Comparison of ENCODE assay signal across 8 cellular contexts in the genomic region with DNA sequence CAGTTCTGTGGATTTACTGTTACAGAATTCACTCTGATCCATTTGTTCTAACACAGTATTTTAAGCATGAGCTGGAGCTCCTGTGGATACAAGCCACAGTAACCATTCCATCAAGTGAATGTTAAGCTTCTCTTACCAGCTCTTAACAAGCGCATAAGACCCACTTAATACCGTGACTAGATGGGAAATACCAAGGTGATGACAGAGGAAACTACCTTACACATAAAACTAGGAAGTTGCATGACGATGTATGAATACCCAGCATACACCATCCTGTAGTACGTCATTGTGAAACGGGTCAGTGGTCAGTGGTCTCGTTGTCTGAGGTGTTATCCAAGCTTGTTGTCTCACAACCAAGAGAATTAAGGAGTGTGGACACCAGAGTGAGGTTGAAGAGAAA. TPM values are rescaled to one million over a fixed set of nuclear protein-coding genes. Genes with fewer than 3 reads are reported as not detected.
DNase-seq lines count a peak whose midpoint lies in the region; ATAC-seq and TF ChIP-seq lines count a peak whose summit lies in the region.
"Had no signal": no experiment of that assay in that cellular context is flagged by ENCODE, and none has a peak within 500 bp of the region (broad histone marks: within the 10 kb centered on the region; RNA-seq: fewer than 3 reads in every experiment).

No MANE protein-coding gene starts in this region.

- H3K4me3 ChIP-seq in lower leg skin (ENCODE audit: low read depth, poor library complexity, severe bottlenecking): no peak overlapping the region

- ATAC-seq in GM18909 (IDR thresholded peaks at IDR 0.05; ENCODE audit: poor library complexity, unreplicated experiment) (peak; percentile 43), HG02642 (IDR thresholded peaks at IDR 0.05; ENCODE audit: poor library complexity, unreplicated experiment) (peak; percentile 27), activated B cell treated with CpG ODN at 0.5 μM for 24 hours (ENCODE audit: low read depth) (peak; percentile 10), omental fat pad (ENCODE audit: low FRiP score) (no peak)

- H3K4me3 Mint-ChIP-seq in activated B cell treated with CpG ODN at 0.5 μM for 24 hours: peak overlapping the region; percentile 11
- H3K4me3 Mint-ChIP-seq in progenitor cell of endocrine pancreas (ENCODE audit: low read depth): no peak overlapping the region

- POLR2A ChIA-PET in activated B cell treated with CpG ODN at 0.5 μM for 24 hours (lab: Charles Lee): interaction anchor here (0.6 to 5.1 kb wide), 4 partner anchors 11 to 214 kb away, joined by 3 to 131 read pairs (median 4); partner anchors contain the start of gene GPR65

- no peak for TF ChIP-seq POLR2A in lower leg skin (IDR thresholded peaks at IDR 0.05)

- WGBS in lower leg skin, 2 donors: 91 to 92% methylated on average over 6 of the region's 6 CpGs

- peaks cover 2% of the 10 kb centered on the region for H3K9me3 Mint-ChIP-seq in activated B cell treated with CpG ODN at 0.5 μM for 24 hours
- peaks cover 7% of the 10 kb centered on the region for H3K9me3 Mint-ChIP-seq in progenitor cell of endocrine pancreas (ENCODE audit: low read depth)

- peaks cover 4% of the 10 kb centered on the region for H3K36me3 Mint-ChIP-seq in activated B cell treated with CpG ODN at 0.5 μM for 24 hours (ENCODE audit: low read depth)
- H3K36me3 Mint-ChIP-seq in progenitor cell of endocrine pancreas (ENCODE audit: insufficient read depth): no peaks in the 10 kb centered on the region
- H3K36me3 Mint-ChIP-seq: brain had no signal

- H3K27ac Mint-ChIP-seq in activated B cell treated with CpG ODN at 0.5 μM for 24 hours (peak overlapping the region; percentile 99), progenitor cell of endocrine pancreas (peak overlapping the region; percentile 97)

- TF ChIP-seq CTCF in activated B cell treated with CpG ODN at 0.5 μM for 24 hours (IDR thresholded peaks at IDR 0.05): no peak
- no peak for TF ChIP-seq CTCF in progenitor cell of endocrine pancreas (IDR thresholded peaks at IDR 0.05; ENCODE audit: unreplicated experiment)
- TF ChIP-seq CTCF in lower leg skin (IDR thresholded peaks at IDR 0.05): no peak
- TF ChIP-seq CTCF in omental fat pad (IDR thresholded peaks at IDR 0.05): no peak

- H3K4me1 Mint-ChIP-seq in activated B cell treated with CpG ODN at 0.5 μM for 24 hours (peaks cover 53% of the 10 kb centered on the region), progenitor cell of endocrine pancreas (ENCODE audit: low read depth) (peaks cover 30% of the 10 kb centered on the region)

- CTCF ChIA-PET in activated B cell treated with CpG ODN at 0.5 μM for 24 hours (lab: Charles Lee): interaction anchor here (1.4 to 3.0 kb wide), 2 partner anchors 11 to 19 kb away, joined by 5 to 12 read pairs; partner anchors contain the start of gene GPR65

- no peak for DNase-seq in activated B cell treated with CpG ODN at 0.5 μM for 24 hours
- no peak for DNase-seq in progenitor cell of endocrine pancreas (ENCODE audit: low spot score, unreplicated experiment)
- DNase-seq in lower leg skin (ENCODE audit: low spot score in 2 of 2): no peak
- no peak for DNase-seq in omental fat pad (ENCODE audit: low spot score)
- DNase-seq in 8988T: no peak

- intact Hi-C loops in activated B cell treated with CpG ODN at 0.5 μM for 24 hours (cut with micrococcal nuclease) (loop anchor here (5.0 kb wide), 4 partner anchors 43 to 1727 kb away; partner anchors contain the start of genes EML5 and ZC3H14), lower leg skin (cut with DNase I; ENCODE audit: low total_unique reads) (no loop called here)

- H3K27me3 Mint-ChIP-seq in activated B cell treated with CpG ODN at 0.5 μM for 24 hours: no peaks in the 10 kb centered on the region
- no peaks in the 10 kb centered on the region for H3K27me3 Mint-ChIP-seq in progenitor cell of endocrine pancreas

RNA-seq across cellular contexts. Expression of gene GALC, which starts 2.0 kb away (rescaled TPM):
- total RNA-seq in activated B cell treated with CpG ODN at 0.5 μM for 24 hours (8.3 and 9.7 TPM in 2 replicates), progenitor cell of endocrine pancreas (43.0 and 44.0 TPM in 2 replicates), lower leg skin (10 to 100 TPM; 10.7 to 31.2 (median 24.0) TPM), omental fat pad (10 to 100 TPM; 30.6 to 41.2 (median 34.1) TPM)

RNA-seq across cellular contexts. Expression of gene GPR65, which starts 10.0 kb away (rescaled TPM):
- total RNA-seq in activated B cell treated with CpG ODN at 0.5 μM for 24 hours (13.7 and 14.7 TPM in 2 replicates), progenitor cell of endocrine pancreas (not detected in 2 replicates), lower leg skin (under 1 TPM in 3 of 4 donors, not detected in 1; 0.23 to 0.25 (median 0.23) TPM), omental fat pad (1 to 10 TPM; 1.4 to 6.0 (median 3.2) TPM)
